17 cellular contexts compared by ENCODE assay signal in genomic region chr17:36727577-36727976, GRCh38.
DNase-seq lines count a peak whose midpoint lies in the region; ATAC-seq and TF ChIP-seq lines count a peak whose summit lies in the region.
"Had no signal": no experiment of that assay in that cellular context is flagged by ENCODE, and none has a peak within 500 bp of the region (broad histone marks: within the 10 kb centered on the region; RNA-seq: fewer than 3 reads in every experiment).

No MANE protein-coding gene starts in this region.

- intact Hi-C loops in natural killer cell (cut with micrococcal nuclease): loop anchor here (10.0 kb wide), 1 partner anchor 217 kb away; the partner anchor contains the start of gene AATF

- H3K36me3 Mint-ChIP-seq in natural killer cell: no peaks in the 10 kb centered on the region
- no peaks in the 10 kb centered on the region for H3K36me3 Mint-ChIP-seq in natural killer cell treated with Interleukin-12 subunit alpha and Interleukin-12 subunit beta and Interleukin-15 and Interleukin-18, amount 100 ng/mL, for 72 hours
- H3K36me3 Mint-ChIP-seq in effector memory CD8-positive, alpha-beta T cell (ENCODE audit: insufficient read depth): peaks cover 7% of the 10 kb centered on the region

- no peak for ATAC-seq in natural killer cell
- ATAC-seq in natural killer cell treated with Interleukin-12 subunit alpha and Interleukin-12 subunit beta and Interleukin-15 and Interleukin-18, amount 100 ng/mL, for 72 hours: no peak
- no peak for ATAC-seq in effector memory CD8-positive, alpha-beta T cell (replicated peaks)
- ATAC-seq in stimulated activated naive CD8-positive, alpha-beta T cell treated with anti-CD3 and anti-CD28 coated beads, Interleukin-15, amount 100 ng/mL, for 72 hours: no peak
- ATAC-seq: esophagus mucosa had no signal

- peak overlapping the region; percentile 78 for H3K4me3 Mint-ChIP-seq in natural killer cell
- H3K4me3 Mint-ChIP-seq in natural killer cell treated with Interleukin-12 subunit alpha and Interleukin-12 subunit beta and Interleukin-15 and Interleukin-18, amount 100 ng/mL, for 72 hours: no peak overlapping the region
- H3K4me3 Mint-ChIP-seq in effector memory CD8-positive, alpha-beta T cell: no peak overlapping the region
- H3K4me3 Mint-ChIP-seq in stimulated activated naive CD8-positive, alpha-beta T cell treated with anti-CD3 and anti-CD28 coated beads, Interleukin-15, amount 100 ng/mL, for 72 hours: peak overlapping the region; percentile 41 to 68

- H3K9me3 Mint-ChIP-seq in natural killer cell: no peaks in the 10 kb centered on the region
- H3K9me3 Mint-ChIP-seq in natural killer cell treated with Interleukin-12 subunit alpha and Interleukin-12 subunit beta and Interleukin-15 and Interleukin-18, amount 100 ng/mL, for 72 hours: no peaks in the 10 kb centered on the region
- H3K9me3 Mint-ChIP-seq in effector memory CD8-positive, alpha-beta T cell: no peaks in the 10 kb centered on the region
- H3K9me3 Mint-ChIP-seq in stimulated activated naive CD8-positive, alpha-beta T cell treated with anti-CD3 and anti-CD28 coated beads, Interleukin-15, amount 100 ng/mL, for 72 hours: no peaks in the 10 kb centered on the region

- no peak for TF ChIP-seq CTCF in natural killer cell (IDR thresholded peaks at IDR 0.05)

- H3K4me1 Mint-ChIP-seq in natural killer cell: peaks cover 56 to 62% of the 10 kb centered on the region in 2 donors
- peaks cover 41 to 42% of the 10 kb centered on the region in 2 donors for H3K4me1 Mint-ChIP-seq in natural killer cell treated with Interleukin-12 subunit alpha and Interleukin-12 subunit beta and Interleukin-15 and Interleukin-18, amount 100 ng/mL, for 72 hours (ENCODE audit: low read depth in 2 of 2)
- H3K4me1 Mint-ChIP-seq in effector memory CD8-positive, alpha-beta T cell (ENCODE audit: low read depth in 2 of 2): peaks cover 34 to 51% of the 10 kb centered on the region in 2 donors
- H3K4me1 Mint-ChIP-seq in stimulated activated naive CD8-positive, alpha-beta T cell treated with anti-CD3 and anti-CD28 coated beads, Interleukin-15, amount 100 ng/mL, for 72 hours: peaks cover 71% of the 10 kb centered on the region

- peak overlapping the region; percentile 95 to 97 for H3K27ac Mint-ChIP-seq in natural killer cell
- peak overlapping the region in 1 of 2 donors; percentile 87 for H3K27ac Mint-ChIP-seq in natural killer cell treated with Interleukin-12 subunit alpha and Interleukin-12 subunit beta and Interleukin-15 and Interleukin-18, amount 100 ng/mL, for 72 hours
- H3K27ac Mint-ChIP-seq in effector memory CD8-positive, alpha-beta T cell: peak overlapping the region; percentile 80 to 89
- no peak overlapping the region for H3K27ac Mint-ChIP-seq in stimulated activated naive CD8-positive, alpha-beta T cell treated with anti-CD3 and anti-CD28 coated beads, Interleukin-15, amount 100 ng/mL, for 72 hours

- DNase-seq in natural killer cell (no peak), OCI-M1 (lab: John Stamatoyannopoulos, UW) (peak; percentile 83), DMS79 treated with DMSO at 0.1 percent for 48 hours (lab: John Stamatoyannopoulos, UW) (no peak), DMS153 (lab: John Stamatoyannopoulos, UW) (no peak), NCI-H2029 (lab: John Stamatoyannopoulos, UW) (no peak)
- no peak for DNase-seq in natural killer cell treated with Interleukin-12 subunit alpha and Interleukin-12 subunit beta and Interleukin-15 and Interleukin-18, amount 100 ng/mL, for 72 hours (ENCODE audit: low spot score)
- no peak for DNase-seq in effector memory CD8-positive, alpha-beta T cell
- no peak for DNase-seq in stimulated activated naive CD8-positive, alpha-beta T cell treated with anti-CD3 and anti-CD28 coated beads, Interleukin-15, amount 100 ng/mL, for 72 hours
- DNase-seq: activated CD8-positive, alpha-beta memory T cell treated with anti-CD3 and anti-CD28 coated beads, Interleukin-2, amount 50 U/mL, for 48 hours; adrenal gland; dorsolateral prefrontal cortex; GM23248; KG1; NCI-H2171 treated with DMSO at 0.1 percent for 48 hours; SW 1271; tibial artery had no signal

- H3K27me3 Mint-ChIP-seq in natural killer cell (ENCODE audit: low read depth in 2 of 2): peaks cover 0 to 11% of the 10 kb centered on the region in 2 donors
- peaks cover 0 to 23% of the 10 kb centered on the region in 2 donors for H3K27me3 Mint-ChIP-seq in natural killer cell treated with Interleukin-12 subunit alpha and Interleukin-12 subunit beta and Interleukin-15 and Interleukin-18, amount 100 ng/mL, for 72 hours
- H3K27me3 Mint-ChIP-seq in effector memory CD8-positive, alpha-beta T cell: peaks cover 30 to 42% of the 10 kb centered on the region in 2 donors
- H3K27me3 Mint-ChIP-seq in stimulated activated naive CD8-positive, alpha-beta T cell treated with anti-CD3 and anti-CD28 coated beads, Interleukin-15, amount 100 ng/mL, for 72 hours: peaks cover 26% of the 10 kb centered on the region

Comparison
In these comparisons a context has a peak if more than half of its experiments do, and no peak if none do; other contexts are left out.
1. H3K4me3 Mint-ChIP-seq: peak in natural killer cell (single experiment) and stimulated activated naive CD8-positive, alpha-beta T cell treated with anti-CD3 and anti-CD28 coated beads, Interleukin-15, amount 100 ng/mL, for 72 hours (2 of 2); none in natural killer cell treated with Interleukin-12 subunit alpha and Interleukin-12 subunit beta and Interleukin-15 and Interleukin-18, amount 100 ng/mL, for 72 hours (single experiment) and effector memory CD8-positive, alpha-beta T cell (0 of 2).
2. H3K27ac Mint-ChIP-seq: peak in natural killer cell (2 of 2) and effector memory CD8-positive, alpha-beta T cell (2 of 2); none in stimulated activated naive CD8-positive, alpha-beta T cell treated with anti-CD3 and anti-CD28 coated beads, Interleukin-15, amount 100 ng/mL, for 72 hours (0 of 2).